In the genomic region with DNA sequence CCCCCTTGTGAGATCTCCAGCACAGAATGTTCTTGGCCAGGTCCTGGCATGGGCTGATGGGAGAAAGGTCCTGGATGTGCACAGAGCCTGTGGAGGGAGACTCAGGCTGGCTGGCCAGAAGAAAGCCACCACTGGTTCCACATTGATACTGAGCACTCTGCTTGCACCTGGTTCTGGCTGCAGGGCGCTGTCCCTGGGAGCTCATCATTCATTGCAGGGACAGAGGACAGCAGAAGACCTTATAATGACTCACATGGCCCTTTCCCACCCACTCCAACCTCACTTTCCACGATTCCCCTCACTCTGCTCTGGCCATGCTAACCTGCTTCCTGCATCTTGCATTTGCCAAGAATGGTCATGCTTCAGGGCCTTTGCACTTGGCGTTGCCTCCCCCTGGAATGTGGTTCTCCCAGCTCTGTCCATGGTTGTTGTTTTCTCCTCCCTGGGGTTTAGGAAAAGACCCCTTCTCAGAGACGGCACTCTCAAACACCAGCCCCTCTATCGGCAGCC, we compare ENCODE assay signal across 9 cellular contexts. TPM values are rescaled to one million over a fixed set of nuclear protein-coding genes. Genes with fewer than 3 reads are reported as not detected.
DNase-seq lines count a peak whose midpoint lies in the region; ATAC-seq and TF ChIP-seq lines count a peak whose summit lies in the region.
"Had no signal": no experiment of that assay in that cellular context is flagged by ENCODE, and none has a peak within 500 bp of the region (broad histone marks: within the 10 kb centered on the region; RNA-seq: fewer than 3 reads in every experiment).

No MANE protein-coding gene starts in this region.

- DNase-seq in SHP77 (lab: John Stamatoyannopoulos, UW) (peak; percentile 22 to 41), SHP77 treated with DMSO at 0.1 percent for 48 hours (lab: John Stamatoyannopoulos, UW) (no peak), RPMI8226 (peak; percentile 31), epithelial cell of proximal tubule (ENCODE audit: low read depth) (peak; percentile 75), retina (no peak), NCI-H1417 treated with DMSO at 0.1 percent for 48 hours (lab: John Stamatoyannopoulos, UW) (no peak)
- DNase-seq in stimulated activated naive B cell treated with anti-CD40 and anti-IgM and Interleukin-4, amounts not matched to agents 10 μg/mL and 1 μg/mL and 100 μg/mL, for 72 hours, result no peak

- H3K27ac Mint-ChIP-seq in stimulated activated naive B cell treated with anti-CD40 and anti-IgM and Interleukin-4, amounts not matched to agents 10 μg/mL and 1 μg/mL and 100 μg/mL, for 72 hours, result peak overlapping the region; percentile 97

- H3K4me3 ChIP-seq in epithelial cell of proximal tubule (ENCODE audit: low read depth, low read length), result no peak overlapping the region

- peak overlapping the region in 1 of 2 donors; percentile 82 for H3K4me3 Mint-ChIP-seq in stimulated activated naive B cell treated with anti-CD40 and anti-IgM and Interleukin-4, amounts not matched to agents 10 μg/mL and 1 μg/mL and 100 μg/mL, for 72 hours

- TF ChIP-seq CTCF in epithelial cell of proximal tubule (conservative IDR thresholded peaks at IDR 0.05; ENCODE audit: low read depth, low read length), result no peak

- H3K27me3 Mint-ChIP-seq in stimulated activated naive B cell treated with anti-CD40 and anti-IgM and Interleukin-4, amounts not matched to agents 10 μg/mL and 1 μg/mL and 100 μg/mL, for 72 hours, result peaks cover 35% of the 10 kb centered on the region in 2 donors

- H3K36me3 Mint-ChIP-seq in stimulated activated naive B cell treated with anti-CD40 and anti-IgM and Interleukin-4, amounts not matched to agents 10 μg/mL and 1 μg/mL and 100 μg/mL, for 72 hours, result peaks cover 0 to 5% of the 10 kb centered on the region in 2 donors

- H3K9me3 Mint-ChIP-seq in stimulated activated naive B cell treated with anti-CD40 and anti-IgM and Interleukin-4, amounts not matched to agents 10 μg/mL and 1 μg/mL and 100 μg/mL, for 72 hours, result no peaks in the 10 kb centered on the region

- H3K4me1 Mint-ChIP-seq in stimulated activated naive B cell treated with anti-CD40 and anti-IgM and Interleukin-4, amounts not matched to agents 10 μg/mL and 1 μg/mL and 100 μg/mL, for 72 hours, result peaks cover 21% of the 10 kb centered on the region in 2 donors

- ATAC-seq in stimulated activated naive B cell treated with anti-CD40 and anti-IgM and Interleukin-4, amounts not matched to agents 10 μg/mL and 1 μg/mL and 100 μg/mL, for 72 hours (replicated peaks), result no peak
- ATAC-seq in HG03342 (IDR thresholded peaks at IDR 0.05; ENCODE audit: unreplicated experiment), result no peak

RNA-seq across cellular contexts. Expression of a gene that starts 10.3 kb away (rescaled TPM):
- 495 and 768 TPM in 2 replicates for total RNA-seq in epithelial cell of proximal tubule
- total RNA-seq: mononuclear cell had no signal

RNA-seq across cellular contexts. Expression of a gene that starts 31.1 kb away (rescaled TPM):
- 2.2 and 2.7 TPM in 2 replicates for total RNA-seq in epithelial cell of proximal tubule

RNA-seq across cellular contexts. Expression of a gene that starts 48.0 kb away (rescaled TPM):
- 80.4 and 178 TPM in 2 replicates for total RNA-seq in epithelial cell of proximal tubule
- total RNA-seq: mononuclear cell had no signal

RNA-seq across cellular contexts. Expression of a gene that starts 51.5 kb away (rescaled TPM):
- 18.0 and 32.1 TPM in 2 replicates for total RNA-seq in epithelial cell of proximal tubule
- total RNA-seq: mononuclear cell had no signal

Comparison
In these comparisons a context has a peak if more than half of its experiments do, and no peak if none do; other contexts are left out.
1. DNase-seq: peak in SHP77 (2 of 2), RPMI8226 (single experiment) and epithelial cell of proximal tubule (single experiment); none in SHP77 treated with DMSO at 0.1 percent for 48 hours (single experiment), stimulated activated naive B cell treated with anti-CD40 and anti-IgM and Interleukin-4, amounts not matched to agents 10 μg/mL and 1 μg/mL and 100 μg/mL, for 72 hours (single experiment), retina (single experiment) and NCI-H1417 treated with DMSO at 0.1 percent for 48 hours (single experiment).